In genomic region chr2:189663319-189663718, GRCh38 we compare ENCODE assay signal across 8 cellular contexts. TPM values are rescaled to one million over a fixed set of nuclear protein-coding genes. Genes with fewer than 3 reads are reported as not detected.
DNase-seq lines count a peak whose midpoint lies in the region; ATAC-seq, FAIRE-seq and TF ChIP-seq lines count a peak whose summit lies in the region.
"Not testable (repeated sequence)": the region's sequence is repeated elsewhere in the genome, so short reads cannot be mapped to it uniquely, and the experiment has no call there.

No MANE protein-coding gene starts in this region.

- H4K20me1 ChIP-seq in BLaER1 treated with 17β-estradiol and CSF1 and Interleukin-3, amounts not matched to agents 10 nM and 100 nM, result peaks cover 0 to 52% (median 11%) of the 10 kb centered on the region in 11 experiments; a peak in 9 of 22 replicates
- not testable (repeated sequence) for H4K20me1 ChIP-seq in HepG2 (ENCODE audit: insufficient read depth, low read length)

- not testable (repeated sequence) for FAIRE-seq in HepG2 (lab: Jason Lieb, UNC)

- CTCF ChIA-PET in T-cell (lab: Charles Lee) (interaction anchor here (0.6 to 9.1 kb wide), 6 partner anchors 8 to 99 kb away, joined by 3 to 96 read pairs (median 6); partner anchors contain the start of genes ANKAR (in 1 of the 2) and OSGEPL1 (in 1 of the 2)), HepG2 (lab: Yijun Ruan, JAX; ENCODE audit: low intra/inter-chr PET ratio, low total read pairs) (interaction anchor here (3.8 kb wide), 1 partner anchor 35 kb away, joined by 64 read pairs; no protein-coding TSS in a partner anchor)
- CTCF ChIA-PET in activated CD8-positive, alpha-beta T cell treated with anti-CD3 and anti-CD28 coated beads, Interleukin-2, amount 10 ng/mL, durations not matched to agents 7 days and 5 days (lab: Charles Lee), result interaction anchor here (1.7 to 8.5 kb wide), 6 partner anchors 10 to 99 kb away, joined by 9 to 136 read pairs (median 62); partner anchors contain the start of genes ANKAR and OSGEPL1

- H3K4me3 Mint-ChIP-seq in IgD-negative memory B cell, result peak overlapping the region in 3 of 4 donors; percentile 32 to 72 (median 41)
- H3K4me3 Mint-ChIP-seq in T-cell, result peak overlapping the region in 2 of 3 donors; percentile 47 to 58
- peak overlapping the region; percentile 34 for H3K4me3 Mint-ChIP-seq in activated CD8-positive, alpha-beta T cell treated with anti-CD3 and anti-CD28 coated beads, Interleukin-2, amount 10 ng/mL, durations not matched to agents 7 days and 5 days
- H3K4me3 Mint-ChIP-seq in activated naive CD8-positive, alpha-beta T cell, result peak overlapping the region; percentile 71
- peak overlapping the region; percentile 62 for H3K4me3 Mint-ChIP-seq in nephron progenitor cell
- H3K4me3 Mint-ChIP-seq in stimulated activated naive CD8-positive, alpha-beta T cell treated with anti-CD3 and anti-CD28 coated beads, Interleukin-15, Interleukin-2, amounts not matched to agents 100 ng/mL and 50 ng/mL, for 24 hours, result not testable (repeated sequence)

- not testable (repeated sequence) for H3K36me3 Mint-ChIP-seq in IgD-negative memory B cell; activated naive CD8-positive, alpha-beta T cell
- H3K36me3 Mint-ChIP-seq in T-cell, result peaks cover 26% of the 10 kb centered on the region
- peaks cover 35% of the 10 kb centered on the region for H3K36me3 Mint-ChIP-seq in activated CD8-positive, alpha-beta T cell treated with anti-CD3 and anti-CD28 coated beads, Interleukin-2, amount 10 ng/mL, durations not matched to agents 7 days and 5 days (ENCODE audit: low read depth)
- H3K36me3 Mint-ChIP-seq in nephron progenitor cell (ENCODE audit: low read depth), result peaks cover 34% of the 10 kb centered on the region
- peaks cover 47% of the 10 kb centered on the region for H3K36me3 Mint-ChIP-seq in stimulated activated naive CD8-positive, alpha-beta T cell treated with anti-CD3 and anti-CD28 coated beads, Interleukin-15, Interleukin-2, amounts not matched to agents 100 ng/mL and 50 ng/mL, for 24 hours (ENCODE audit: low read depth)

- in situ Hi-C loops in HepG2 (cut with HindIII; ENCODE audit: extremely low pct_ligation_motif_present, low pct_unique_long_range_greater_than_20kb), result loop anchor here (25.0 kb wide), 1 partner anchor 399 kb away; the partner anchor contains the start of gene MSTN

- peak overlapping the region in 1 of 10 experiments; percentile 88; a peak in 2 of 20 replicates for H3K4me3 ChIP-seq in BLaER1 treated with 17β-estradiol and CSF1 and Interleukin-3, amounts not matched to agents 10 nM and 100 nM
- H3K4me3 ChIP-seq in HepG2 (replicated peaks in 1 of 3; ENCODE audit: insufficient read depth in 1 of 3, low read depth in 2 of 3, low read length in 3 of 3), result not testable (repeated sequence)

- TF ChIP-seq CTCF in HepG2 (CRISPR knock-in tag; IDR thresholded peaks at IDR 0.05); nephron progenitor cell (IDR thresholded peaks at IDR 0.05): not testable (repeated sequence)

- not testable (repeated sequence) for ATAC-seq in T-cell (replicated peaks in 1 of 4); activated CD8-positive, alpha-beta T cell treated with anti-CD3 and anti-CD28 coated beads, Interleukin-2, amount 10 ng/mL, durations not matched to agents 7 days and 5 days; HepG2

- not testable (repeated sequence) for H3K27me3 Mint-ChIP-seq in IgD-negative memory B cell; T-cell; activated CD8-positive, alpha-beta T cell treated with anti-CD3 and anti-CD28 coated beads, Interleukin-2, amount 10 ng/mL, durations not matched to agents 7 days and 5 days (ENCODE audit: low read depth); activated naive CD8-positive, alpha-beta T cell; nephron progenitor cell (ENCODE audit: low read depth, poor library complexity); stimulated activated naive CD8-positive, alpha-beta T cell treated with anti-CD3 and anti-CD28 coated beads, Interleukin-15, Interleukin-2, amounts not matched to agents 100 ng/mL and 50 ng/mL, for 24 hours

- not testable (repeated sequence) for TF ChIP-seq RAD21 in HepG2 (CRISPR knock-in tag; IDR thresholded peaks at IDR 0.05)

- DNase-seq in T-cell; activated CD8-positive, alpha-beta T cell treated with anti-CD3 and anti-CD28 coated beads, Interleukin-2, amount 10 ng/mL, durations not matched to agents 7 days and 5 days; HepG2 (ENCODE audit: low spot score); nephron progenitor cell: not testable (repeated sequence)

- not testable (repeated sequence) for BruUV-seq in HepG2 (replicated peaks; lab: Mats Ljungman, UMichigan)

- POLR2A ChIA-PET in T-cell (lab: Charles Lee), result interaction anchor here in 1 of 2 donors (0.6 kb wide), 1 partner anchor 79 kb away, joined by 3 read pairs; no protein-coding TSS in a partner anchor
- POLR2A ChIA-PET in activated CD8-positive, alpha-beta T cell treated with anti-CD3 and anti-CD28 coated beads, Interleukin-2, amount 10 ng/mL, durations not matched to agents 7 days and 5 days (lab: Charles Lee), result interaction anchor here (1.2 kb wide), 1 partner anchor 10 kb away, joined by 5 read pairs; no protein-coding TSS in a partner anchor
- POLR2A ChIA-PET in HepG2 (lab: Yijun Ruan, JAX), result interaction anchor here (1.1 to 3.3 kb wide), 2 partner anchors 12 to 99 kb away, joined by 3 to 25 read pairs; partner anchors contain the start of genes ANKAR and OSGEPL1

- not testable (repeated sequence) for H3K9me3 ChIP-seq in BLaER1 treated with 17β-estradiol and CSF1 and Interleukin-3, amounts not matched to agents 10 nM and 100 nM (replicated peaks in 1 of 11); HepG2 (ENCODE audit: low read length)

- H3K4me1 Mint-ChIP-seq in IgD-negative memory B cell (peaks cover 1 to 23% (median 16%) of the 10 kb centered on the region in 3 donors), T-cell (peaks cover 45 to 55% (median 51%) of the 10 kb centered on the region in 3 donors)
- peaks cover 35% of the 10 kb centered on the region for H3K4me1 Mint-ChIP-seq in activated CD8-positive, alpha-beta T cell treated with anti-CD3 and anti-CD28 coated beads, Interleukin-2, amount 10 ng/mL, durations not matched to agents 7 days and 5 days (ENCODE audit: low read depth)
- peaks cover 43% of the 10 kb centered on the region for H3K4me1 Mint-ChIP-seq in activated naive CD8-positive, alpha-beta T cell (ENCODE audit: low read depth)
- not testable (repeated sequence) for H3K4me1 Mint-ChIP-seq in nephron progenitor cell
- peaks cover 18% of the 10 kb centered on the region for H3K4me1 Mint-ChIP-seq in stimulated activated naive CD8-positive, alpha-beta T cell treated with anti-CD3 and anti-CD28 coated beads, Interleukin-15, Interleukin-2, amounts not matched to agents 100 ng/mL and 50 ng/mL, for 24 hours (ENCODE audit: low read depth)

- not testable (repeated sequence) for H3K9me3 Mint-ChIP-seq in IgD-negative memory B cell; T-cell; activated CD8-positive, alpha-beta T cell treated with anti-CD3 and anti-CD28 coated beads, Interleukin-2, amount 10 ng/mL, durations not matched to agents 7 days and 5 days (ENCODE audit: insufficient read depth); activated naive CD8-positive, alpha-beta T cell (ENCODE audit: low read depth); nephron progenitor cell; stimulated activated naive CD8-positive, alpha-beta T cell treated with anti-CD3 and anti-CD28 coated beads, Interleukin-15, Interleukin-2, amounts not matched to agents 100 ng/mL and 50 ng/mL, for 24 hours

- 98% methylated on average over 12 of the region's 12 CpGs for WGBS in HepG2 (ENCODE audit: low lambda C conversion rate)

- H3K27ac Mint-ChIP-seq in IgD-negative memory B cell (peak overlapping the region in 1 of 3 donors; percentile 28), T-cell (peak overlapping the region; percentile 15 to 72)
- H3K27ac Mint-ChIP-seq in activated CD8-positive, alpha-beta T cell treated with anti-CD3 and anti-CD28 coated beads, Interleukin-2, amount 10 ng/mL, durations not matched to agents 7 days and 5 days; nephron progenitor cell: not testable (repeated sequence)
- peak overlapping the region; percentile 46 for H3K27ac Mint-ChIP-seq in activated naive CD8-positive, alpha-beta T cell
- H3K27ac Mint-ChIP-seq in stimulated activated naive CD8-positive, alpha-beta T cell treated with anti-CD3 and anti-CD28 coated beads, Interleukin-15, Interleukin-2, amounts not matched to agents 100 ng/mL and 50 ng/mL, for 24 hours, result peak overlapping the region; percentile 32

- H3K9ac ChIP-seq in BLaER1 treated with 17β-estradiol and CSF1 and Interleukin-3, amounts not matched to agents 10 nM and 100 nM, result peak overlapping the region in 1 of 11 experiments; percentile 49; a peak in 1 of 22 replicates
- H3K9ac ChIP-seq in HepG2 (ENCODE audit: insufficient read depth, low read depth, low read length), result not testable (repeated sequence)

- H3K27me3 ChIP-seq in BLaER1 treated with 17β-estradiol and CSF1 and Interleukin-3, amounts not matched to agents 10 nM and 100 nM; HepG2 (ENCODE audit: control insufficient read depth in 1 of 2, insufficient read depth in 2 of 2, low read length in 2 of 2): not testable (repeated sequence)

- H3K4me1 ChIP-seq in BLaER1 treated with 17β-estradiol and CSF1 and Interleukin-3, amounts not matched to agents 10 nM and 100 nM, result peaks cover 14 to 30% (median 20%) of the 10 kb centered on the region in 10 experiments
- H3K4me1 ChIP-seq in HepG2 (ENCODE audit: insufficient read depth, low read length), result peaks cover 48% of the 10 kb centered on the region

- peaks cover 28 to 52% (median 38%) of the 10 kb centered on the region in 11 experiments for H3K36me3 ChIP-seq in BLaER1 treated with 17β-estradiol and CSF1 and Interleukin-3, amounts not matched to agents 10 nM and 100 nM
- peaks cover 5 to 27% of the 10 kb centered on the region in 2 experiments for H3K36me3 ChIP-seq in HepG2 (replicated peaks in 1 of 2; ENCODE audit: control insufficient read depth in 1 of 2, insufficient read depth in 2 of 2, low read length in 2 of 2)

- H3K4me2 ChIP-seq in BLaER1 treated with 17β-estradiol and CSF1 and Interleukin-3, amounts not matched to agents 10 nM and 100 nM, result peak overlapping the region; percentile 82 to 96 (median 93); a peak in 21 of 22 replicates
- peak overlapping the region; percentile 39; the same call in 1 of the 2 replicates for H3K4me2 ChIP-seq in HepG2 (ENCODE audit: low read depth, low read length)

- peaks cover 36% of the 10 kb centered on the region for H3K79me2 ChIP-seq in HepG2 (ENCODE audit: insufficient read depth, low read length)

- H2AFZ ChIP-seq in HepG2 (ENCODE audit: low read length), result not testable (repeated sequence)

- H3K27ac ChIP-seq in BLaER1 treated with 17β-estradiol and CSF1 and Interleukin-3, amounts not matched to agents 10 nM and 100 nM; HepG2 (ENCODE audit: extremely low read length, insufficient read depth, low read length): not testable (repeated sequence)

- not testable (repeated sequence) for TF ChIP-seq POLR2A in HepG2 (IDR thresholded peaks at IDR 0.05; ENCODE audit: insufficient read depth in 1 of 2, low read depth in 2 of 2, low read length in 2 of 2)

- intact Hi-C loops in HepG2 (cut with micrococcal nuclease; ENCODE audit: unreplicated experiment), result not testable (repeated sequence)

- not testable (repeated sequence) for TF ChIP-seq EP300 in HepG2 (IDR thresholded peaks at IDR 0.05; ENCODE audit: low read depth in 2 of 2, low read length in 2 of 2); HepG2 (CRISPR knock-in tag; IDR thresholded peaks at IDR 0.05; ENCODE audit: borderline replicate concordance)

RNA-seq across cellular contexts. Expression of gene ASNSD1, which starts 2.1 kb away (rescaled TPM):
- polyA plus RNA-seq in IgD-negative memory B cell (43.5 TPM), HepG2 (2011; rRNA removed) (26.9 and 35.1 TPM in 2 replicates)
- total RNA-seq in T-cell (10 to 100 TPM; 31.7 to 43.8 (median 35.9) TPM), HepG2 (2016; rRNA removed; fragmentation: Illumina TruSeq; extraction: Trizol) (96.6 and 166 TPM in 2 replicates)
- 10 to 100 TPM; 36.9 to 39.4 TPM for total RNA-seq in activated CD8-positive, alpha-beta T cell treated with anti-CD3 and anti-CD28 coated beads, Interleukin-2, amount 10 ng/mL, durations not matched to agents 7 days and 5 days
- 36.4 and 45.6 TPM in 2 replicates for total RNA-seq in HepG2 (2016; cell fraction: cytosol; rRNA removed; fragmentation: Illumina TruSeq; extraction: Trizol; ENCODE audit: low read depth)
- total RNA-seq in HepG2 (2016; cell fraction: insoluble cytoplasmic fraction; rRNA removed; fragmentation: Illumina TruSeq; extraction: Trizol), result 99.9 and 166 TPM in 2 replicates
- total RNA-seq in HepG2 (2016; cell fraction: membrane; rRNA removed; fragmentation: Illumina TruSeq; extraction: Trizol), result 85.2 and 99.8 TPM in 2 replicates
- 44.0 and 50.3 TPM in 2 replicates for total RNA-seq in HepG2 (2016; cell fraction: nucleus; rRNA removed; fragmentation: Illumina TruSeq; extraction: Trizol)
- polyA plus RNA-seq in HepG2 (2011; cell fraction: cytosol; rRNA removed), result 14.0 and 22.3 TPM in 2 replicates
- 9.7 and 13.3 TPM in 2 replicates for polyA plus RNA-seq in HepG2 (2011; cell fraction: nucleus; rRNA removed)
- polyA plus RNA-seq in HepG2 (2012), result 44.4 and 56.1 TPM in 2 replicates
- 29.3 and 47.9 TPM in 2 replicates for polyA plus RNA-seq in HepG2 (2016; cell fraction: cytosol; fragmentation: Illumina TruSeq; extraction: Trizol; ENCODE audit: low read depth)
- 142 and 145 TPM in 2 replicates for polyA plus RNA-seq in HepG2 (2016; cell fraction: insoluble cytoplasmic fraction; fragmentation: Illumina TruSeq; extraction: Trizol; ENCODE audit: low read depth)
- 58.2 and 68.6 TPM in 2 replicates for polyA plus RNA-seq in HepG2 (2016; cell fraction: membrane; fragmentation: Illumina TruSeq; extraction: Trizol; ENCODE audit: low read depth)
- 60.3 and 61.7 TPM in 2 replicates for polyA plus RNA-seq in HepG2 (2016; cell fraction: nucleus; fragmentation: Illumina TruSeq; extraction: Trizol; ENCODE audit: insufficient read depth, low read depth)
- 5.9 and 8.2 TPM in 2 replicates for polyA minus RNA-seq in HepG2 (2011; rRNA and poly(A)+ RNA removed; ENCODE audit: low replicate concordance)
- 58.7 and 64.4 TPM in 2 replicates for polyA minus RNA-seq in HepG2 (2011; cell fraction: cytosol; rRNA and poly(A)+ RNA removed)
- 32.3 and 35.6 TPM in 2 replicates for polyA minus RNA-seq in HepG2 (2011; cell fraction: nucleus; rRNA and poly(A)+ RNA removed)

RNA-seq across cellular contexts. Expression of gene ANKAR, which starts 11.2 kb away (rescaled TPM):
- 10.0 TPM for polyA plus RNA-seq in IgD-negative memory B cell
- total RNA-seq in T-cell, result 10 to 100 TPM; 12.5 to 14.9 (median 12.9) TPM
- total RNA-seq in activated CD8-positive, alpha-beta T cell treated with anti-CD3 and anti-CD28 coated beads, Interleukin-2, amount 10 ng/mL, durations not matched to agents 7 days and 5 days, result 1 to 10 TPM; 4.8 to 5.2 TPM
- total RNA-seq in HepG2 (2016; rRNA removed; fragmentation: Illumina TruSeq; extraction: Trizol), result 3.0 and 3.6 TPM in 2 replicates
- total RNA-seq in HepG2 (2016; cell fraction: cytosol; rRNA removed; fragmentation: Illumina TruSeq; extraction: Trizol; ENCODE audit: low read depth), result 10.4 and 13.3 TPM in 2 replicates
- 2.7 and 4.7 TPM in 2 replicates for total RNA-seq in HepG2 (2016; cell fraction: insoluble cytoplasmic fraction; rRNA removed; fragmentation: Illumina TruSeq; extraction: Trizol)
- 4.9 and 7.6 TPM in 2 replicates for total RNA-seq in HepG2 (2016; cell fraction: membrane; rRNA removed; fragmentation: Illumina TruSeq; extraction: Trizol)
- 8.9 and 14.3 TPM in 2 replicates for total RNA-seq in HepG2 (2016; cell fraction: nucleus; rRNA removed; fragmentation: Illumina TruSeq; extraction: Trizol)
- 3.8 and 5.0 TPM in 2 replicates for polyA plus RNA-seq in HepG2 (2011; rRNA removed)
- 1.7 and 3.3 TPM in 2 replicates for polyA plus RNA-seq in HepG2 (2011; cell fraction: cytosol; rRNA removed)
- 3.2 and 4.1 TPM in 2 replicates for polyA plus RNA-seq in HepG2 (2011; cell fraction: nucleus; rRNA removed)
- 2.9 and 4.3 TPM in 2 replicates for polyA plus RNA-seq in HepG2 (2012)
- polyA plus RNA-seq in HepG2 (2016; cell fraction: cytosol; fragmentation: Illumina TruSeq; extraction: Trizol; ENCODE audit: low read depth), result 2.8 and 4.3 TPM in 2 replicates
- 2.9 and 3.8 TPM in 2 replicates for polyA plus RNA-seq in HepG2 (2016; cell fraction: insoluble cytoplasmic fraction; fragmentation: Illumina TruSeq; extraction: Trizol; ENCODE audit: low read depth)
- polyA plus RNA-seq in HepG2 (2016; cell fraction: membrane; fragmentation: Illumina TruSeq; extraction: Trizol; ENCODE audit: low read depth), result 4.6 and 5.3 TPM in 2 replicates
- 6.4 and 7.4 TPM in 2 replicates for polyA plus RNA-seq in HepG2 (2016; cell fraction: nucleus; fragmentation: Illumina TruSeq; extraction: Trizol; ENCODE audit: insufficient read depth, low read depth)
- 0.37 and 3.8 TPM in 2 replicates for polyA minus RNA-seq in HepG2 (2011; rRNA and poly(A)+ RNA removed; ENCODE audit: low replicate concordance)
- polyA minus RNA-seq in HepG2 (2011; cell fraction: cytosol; rRNA and poly(A)+ RNA removed), result 2.1 and 2.5 TPM in 2 replicates
- 36.9 and 38.0 TPM in 2 replicates for polyA minus RNA-seq in HepG2 (2011; cell fraction: nucleus; rRNA and poly(A)+ RNA removed)
